Comparison of ENCODE assay signal across 1 cellular context in genomic region chr2:121080013-121080772, GRCh38.
TF ChIP-seq lines count a peak whose summit lies in the region.

No MANE protein-coding gene starts in this region.

TF ChIP-seq in K562, 482 proteins besides CTCF, POLR2A, EP300 and RAD21 (continued from another document):
- TF ChIP-seq NR0B1 (IDR thresholded peaks at IDR 0.05; ENCODE audit: partially characterized antibody) (no peak), ZBTB7A (IDR thresholded peaks at IDR 0.05; ENCODE audit: borderline replicate concordance, control insufficient read depth, low read depth, low read length) (no peak), ZZZ3 (IDR thresholded peaks at IDR 0.05) (no peak), ZNF444 (CRISPR knock-in tag; IDR thresholded peaks at IDR 0.05) (no peak)
